ENCODE assay signal across 15 cellular contexts in the genomic region with DNA sequence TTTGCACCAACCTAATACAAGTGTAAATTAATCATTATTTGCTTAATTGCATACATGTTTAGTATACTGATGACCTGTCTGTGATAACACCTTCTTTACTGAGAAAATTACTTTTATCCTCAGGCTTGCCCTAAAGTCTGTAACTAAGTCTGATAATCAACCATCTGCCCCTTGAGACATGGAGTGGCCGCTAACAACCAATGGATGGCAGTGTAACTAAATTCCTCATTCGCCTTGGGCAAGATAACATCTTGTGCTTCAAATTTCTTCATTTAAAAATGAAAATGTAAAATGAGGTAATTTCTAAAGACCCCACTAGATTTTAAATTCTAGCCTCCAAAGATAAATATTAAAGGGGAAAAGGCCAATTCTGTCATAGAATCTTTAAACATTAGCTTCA.
DNase-seq lines count a peak whose midpoint lies in the region; ATAC-seq, FAIRE-seq and TF ChIP-seq lines count a peak whose summit lies in the region.
"Had no signal": no experiment of that assay in that cellular context is flagged by ENCODE, and none has a peak within 500 bp of the region (broad histone marks: within the 10 kb centered on the region; RNA-seq: fewer than 3 reads in every experiment).

No MANE protein-coding gene starts in this region.

- TF ChIP-seq CTCF in C4-2B (conservative IDR thresholded peaks at IDR 0.05) (peak; percentile 22; the same call in 1 of the 2 replicates), liver (IDR thresholded peaks at IDR 0.05; ENCODE audit: low read depth, low read length, missing input control) (no peak), tibial nerve (IDR thresholded peaks at IDR 0.05) (no peak)

- WGBS in liver, result 89% methylated on average over 2 of the region's 2 CpGs
- WGBS in tibial nerve, 2 donors, result 78 to 79% methylated on average over 2 of the region's 2 CpGs

- H3K9ac ChIP-seq in liver (ENCODE audit: low read depth in 1 of 2, low read length in 2 of 2), result no peak overlapping the region

- H3K27ac ChIP-seq in C4-2B (no peak overlapping the region), liver (ENCODE audit: low read depth in 1 of 2, low read length in 2 of 2) (no peak overlapping the region), tibial nerve (no peak overlapping the region)

- H3K9me3 ChIP-seq in liver (ENCODE audit: control insufficient read depth in 4 of 4, low read length in 3 of 4) (no peaks in the 10 kb centered on the region), tibial nerve (no peaks in the 10 kb centered on the region)

- DNase-seq in HTR-8/SVneo (ENCODE audit: insufficient read length, low spot score) (peak; percentile 41), amniotic epithelial cell (ENCODE audit: low read depth) (peak; percentile 38), NCI-H2107 treated with DMSO at 0.1 percent for 48 hours (lab: John Stamatoyannopoulos, UW; ENCODE audit: unreplicated experiment) (no peak), tibial nerve (ENCODE audit: low spot score in 2 of 2) (no peak), NCI-H2029 (lab: John Stamatoyannopoulos, UW) (no peak)
- DNase-seq: activated CD4-positive, alpha-beta T cell treated with anti-CD3 and anti-CD28 coated beads for 48 hours; activated gamma-delta T cell treated with Interleukin-2 at 50 U/mL for 16 hours; hippocampal formation; naive B cell; NCI-H345; stimulated activated naive CD4-positive, alpha-beta T cell treated with Interleukin-2 at 50 U/mL for 16 hours had no signal

- peak; percentile 13 to 18 for TF ChIP-seq RAD21 in liver (IDR thresholded peaks at IDR 0.05)

- TF ChIP-seq POLR2A in tibial nerve (IDR thresholded peaks at IDR 0.05), result no peak

- no peak for ATAC-seq in HG03432 (IDR thresholded peaks at IDR 0.05; ENCODE audit: unreplicated experiment)

- no peaks in the 10 kb centered on the region for H3K4me1 ChIP-seq in liver (ENCODE audit: control insufficient read depth in 4 of 4, insufficient read depth in 4 of 4, low read length in 3 of 4)
- peaks cover 0 to 25% (median 0%) of the 10 kb centered on the region in 4 donors for H3K4me1 ChIP-seq in tibial nerve

- H3K27me3 ChIP-seq in liver (ENCODE audit: control insufficient read depth in 4 of 4, insufficient read depth in 4 of 4, low read length in 3 of 4) (no peaks in the 10 kb centered on the region), tibial nerve (no peaks in the 10 kb centered on the region)

- no peak for FAIRE-seq in HTR-8/SVneo (lab: Jason Lieb, UNC)
- FAIRE-seq: GM12892 had no signal

- no peaks in the 10 kb centered on the region for H3K36me3 ChIP-seq in liver (ENCODE audit: control insufficient read depth in 4 of 4, insufficient read depth in 3 of 4, low read depth in 1 of 4, low read length in 3 of 4)
- no peaks in the 10 kb centered on the region for H3K36me3 ChIP-seq in tibial nerve

- H3K4me3 ChIP-seq in liver (ENCODE audit: low read depth in 1 of 3, low read length in 3 of 3) (no peak overlapping the region), tibial nerve (no peak overlapping the region)

- TF ChIP-seq EP300 in tibial nerve (IDR thresholded peaks at IDR 0.05), result no peak

TF ChIP-seq in liver, 16 proteins besides CTCF, POLR2A, EP300 and RAD21:
- TF ChIP-seq RXRA (IDR thresholded peaks at IDR 0.05) (no peak), HNF4G (IDR thresholded peaks at IDR 0.05) (no peak), FOXA1 (IDR thresholded peaks at IDR 0.05) (no peak), FOXA2 (IDR thresholded peaks at IDR 0.05) (no peak), GABPA (IDR thresholded peaks at IDR 0.05 in 1 of 2, conservative IDR thresholded peaks at IDR 0.05 in 1 of 2) (no peak), HNF4A (conservative IDR thresholded peaks at IDR 0.05) (no peak), EGR1 (IDR thresholded peaks at IDR 0.05; ENCODE audit: low read depth in 2 of 2) (no peak), JUND (IDR thresholded peaks at IDR 0.05) (no peak), YY1 (IDR thresholded peaks at IDR 0.05) (no peak), NR2F2 (IDR thresholded peaks at IDR 0.05) (no peak), TAF1 (conservative IDR thresholded peaks at IDR 0.05) (no peak), SP1 (IDR thresholded peaks at IDR 0.05) (no peak)
- TF ChIP-seq, protein P1, sequence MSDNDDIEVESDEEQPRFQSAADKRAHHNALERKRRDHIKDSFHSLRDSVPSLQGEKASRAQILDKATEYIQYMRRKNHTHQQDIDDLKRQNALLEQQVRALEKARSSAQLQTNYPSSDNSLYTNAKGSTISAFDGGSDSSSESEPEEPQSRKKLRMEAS (IDR thresholded peaks at IDR 0.05), result no peak
- TF ChIP-seq, protein P2, sequence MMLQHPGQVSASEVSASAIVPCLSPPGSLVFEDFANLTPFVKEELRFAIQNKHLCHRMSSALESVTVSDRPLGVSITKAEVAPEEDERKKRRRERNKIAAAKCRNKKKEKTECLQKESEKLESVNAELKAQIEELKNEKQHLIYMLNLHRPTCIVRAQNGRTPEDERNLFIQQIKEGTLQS (IDR thresholded peaks at IDR 0.05), result no peak
- TF ChIP-seq, protein P3, sequence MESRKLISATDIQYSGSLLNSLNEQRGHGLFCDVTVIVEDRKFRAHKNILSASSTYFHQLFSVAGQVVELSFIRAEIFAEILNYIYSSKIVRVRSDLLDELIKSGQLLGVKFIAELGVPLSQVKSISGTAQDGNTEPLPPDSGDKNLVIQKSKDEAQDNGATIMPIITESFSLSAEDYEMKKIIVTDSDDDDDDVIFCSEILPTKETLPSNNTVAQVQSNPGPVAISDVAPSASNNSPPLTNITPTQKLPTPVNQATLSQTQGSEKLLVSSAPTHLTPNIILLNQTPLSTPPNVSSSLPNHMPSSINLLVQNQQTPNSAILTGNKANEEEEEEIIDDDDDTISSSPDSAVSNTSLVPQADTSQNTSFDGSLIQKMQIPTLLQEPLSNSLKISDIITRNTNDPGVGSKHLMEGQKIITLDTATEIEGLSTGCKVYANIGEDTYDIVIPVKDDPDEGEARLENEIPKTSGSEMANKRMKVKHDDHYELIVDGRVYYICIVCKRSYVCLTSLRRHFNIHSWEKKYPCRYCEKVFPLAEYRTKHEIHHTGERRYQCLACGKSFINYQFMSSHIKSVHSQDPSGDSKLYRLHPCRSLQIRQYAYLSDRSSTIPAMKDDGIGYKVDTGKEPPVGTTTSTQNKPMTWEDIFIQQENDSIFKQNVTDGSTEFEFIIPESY (IDR thresholded peaks at IDR 0.05), result no peak
- TF ChIP-seq, protein P4, sequence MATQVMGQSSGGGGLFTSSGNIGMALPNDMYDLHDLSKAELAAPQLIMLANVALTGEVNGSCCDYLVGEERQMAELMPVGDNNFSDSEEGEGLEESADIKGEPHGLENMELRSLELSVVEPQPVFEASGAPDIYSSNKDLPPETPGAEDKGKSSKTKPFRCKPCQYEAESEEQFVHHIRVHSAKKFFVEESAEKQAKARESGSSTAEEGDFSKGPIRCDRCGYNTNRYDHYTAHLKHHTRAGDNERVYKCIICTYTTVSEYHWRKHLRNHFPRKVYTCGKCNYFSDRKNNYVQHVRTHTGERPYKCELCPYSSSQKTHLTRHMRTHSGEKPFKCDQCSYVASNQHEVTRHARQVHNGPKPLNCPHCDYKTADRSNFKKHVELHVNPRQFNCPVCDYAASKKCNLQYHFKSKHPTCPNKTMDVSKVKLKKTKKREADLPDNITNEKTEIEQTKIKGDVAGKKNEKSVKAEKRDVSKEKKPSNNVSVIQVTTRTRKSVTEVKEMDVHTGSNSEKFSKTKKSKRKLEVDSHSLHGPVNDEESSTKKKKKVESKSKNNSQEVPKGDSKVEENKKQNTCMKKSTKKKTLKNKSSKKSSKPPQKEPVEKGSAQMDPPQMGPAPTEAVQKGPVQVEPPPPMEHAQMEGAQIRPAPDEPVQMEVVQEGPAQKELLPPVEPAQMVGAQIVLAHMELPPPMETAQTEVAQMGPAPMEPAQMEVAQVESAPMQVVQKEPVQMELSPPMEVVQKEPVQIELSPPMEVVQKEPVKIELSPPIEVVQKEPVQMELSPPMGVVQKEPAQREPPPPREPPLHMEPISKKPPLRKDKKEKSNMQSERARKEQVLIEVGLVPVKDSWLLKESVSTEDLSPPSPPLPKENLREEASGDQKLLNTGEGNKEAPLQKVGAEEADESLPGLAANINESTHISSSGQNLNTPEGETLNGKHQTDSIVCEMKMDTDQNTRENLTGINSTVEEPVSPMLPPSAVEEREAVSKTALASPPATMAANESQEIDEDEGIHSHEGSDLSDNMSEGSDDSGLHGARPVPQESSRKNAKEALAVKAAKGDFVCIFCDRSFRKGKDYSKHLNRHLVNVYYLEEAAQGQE (IDR thresholded peaks at IDR 0.05), result no peak

Comparison
In these comparisons a context has a peak if more than half of its experiments do, and no peak if none do; other contexts are left out.
1. DNase-seq: peak in HTR-8/SVneo (single experiment) and amniotic epithelial cell (single experiment); none in NCI-H2107 treated with DMSO at 0.1 percent for 48 hours (single experiment), tibial nerve (0 of 2) and NCI-H2029 (single experiment).